In genomic region chr20:37726321-37726720, GRCh38 we compare ENCODE assay signal across 16 cellular contexts.
"Had no signal": no experiment of that assay in that cellular context is flagged by ENCODE, and none has a peak within 500 bp of the region (broad histone marks: within the 10 kb centered on the region; RNA-seq: fewer than 3 reads in every experiment).

No MANE protein-coding gene starts in this region.

- DNase-seq: activated CD4-positive, alpha-beta T cell treated with anti-CD3 and anti-CD28 coated beads, Interleukin-2, amount 50 U/mL, for 1 hour; activated CD4-positive, CD25-positive, alpha-beta regulatory T cell; activated naive CD4-positive, alpha-beta T cell treated with anti-CD3 and anti-CD28 coated beads, Interleukin-2, amount 10 ng/mL, durations not matched to agents 7 days and 5 days; activated T-cell treated with anti-CD3 and anti-CD28 coated beads for 4 hours; hypothalamus; kidney glomerular epithelial cell; stimulated activated CD4-positive, alpha-beta T cell treated with anti-CD3 and anti-CD28 coated beads, Interleukin-2, amount 100 ng/mL, for 48 hours; T-helper 17 cell; tibial artery had no signal

- H3K4me1 Mint-ChIP-seq: activated naive CD4-positive, alpha-beta T cell treated with anti-CD3 and anti-CD28 coated beads, Interleukin-2, amount 10 ng/mL, durations not matched to agents 7 days and 5 days had no signal

- H3K4me3 Mint-ChIP-seq: activated naive CD4-positive, alpha-beta T cell treated with anti-CD3 and anti-CD28 coated beads, Interleukin-2, amount 10 ng/mL, durations not matched to agents 7 days and 5 days; activated T-helper 17 cell treated with anti-CD3 and anti-CD28 coated beads, Interleukin-2, amount 50 U/mL, for 72 hours; stimulated activated memory B cell treated with anti-CD40 and anti-IgM and Interleukin-4, amounts not matched to agents 10 μg/mL and 1 μg/mL and 100 μg/mL, for 72 hours; T-helper 17 cell had no signal

- H3K27ac ChIP-seq: ascending aorta, neutrophil, parathyroid adenoma, tibial artery, vagina had no signal

- H3K4me1 ChIP-seq: ascending aorta, parathyroid adenoma had no signal

- H3K27me3 Mint-ChIP-seq: activated naive CD4-positive, alpha-beta T cell treated with anti-CD3 and anti-CD28 coated beads, Interleukin-2, amount 10 ng/mL, durations not matched to agents 7 days and 5 days; activated T-helper 17 cell treated with anti-CD3 and anti-CD28 coated beads, Interleukin-2, amount 50 U/mL, for 72 hours; stimulated activated memory B cell treated with anti-CD40 and anti-IgM and Interleukin-4, amounts not matched to agents 10 μg/mL and 1 μg/mL and 100 μg/mL, for 72 hours; T-helper 17 cell had no signal

- H3K27me3 ChIP-seq: ascending aorta, esophagus muscularis mucosa, neutrophil, tibial artery, vagina had no signal

- ATAC-seq: activated T-helper 17 cell treated with anti-CD3 and anti-CD28 coated beads, Interleukin-2, amount 50 U/mL, for 72 hours; stimulated activated memory B cell treated with anti-CD40 and anti-IgM and Interleukin-4, amounts not matched to agents 10 μg/mL and 1 μg/mL and 100 μg/mL, for 72 hours; T-helper 17 cell had no signal

- H3K27ac Mint-ChIP-seq: activated naive CD4-positive, alpha-beta T cell treated with anti-CD3 and anti-CD28 coated beads, Interleukin-2, amount 10 ng/mL, durations not matched to agents 7 days and 5 days; activated T-helper 17 cell treated with anti-CD3 and anti-CD28 coated beads, Interleukin-2, amount 50 U/mL, for 72 hours; stimulated activated memory B cell treated with anti-CD40 and anti-IgM and Interleukin-4, amounts not matched to agents 10 μg/mL and 1 μg/mL and 100 μg/mL, for 72 hours; T-helper 17 cell had no signal

- H3K36me3 ChIP-seq: ascending aorta, esophagus muscularis mucosa, neutrophil, tibial artery, vagina had no signal

- H3K4me3 ChIP-seq: ascending aorta, esophagus muscularis mucosa, tibial artery, vagina had no signal

- H3K9me3 ChIP-seq: ascending aorta, neutrophil, tibial artery, vagina had no signal
